Comparison of ENCODE assay signal across 7 cellular contexts in genomic region chr12:118059645-118060275, GRCh38. TPM values are rescaled to one million over a fixed set of nuclear protein-coding genes. Genes with fewer than 3 reads are reported as not detected.
DNase-seq lines count a peak whose midpoint lies in the region; ATAC-seq, FAIRE-seq and TF ChIP-seq lines count a peak whose summit lies in the region.

No MANE protein-coding gene starts in this region.

- H3K79me2 ChIP-seq in PC-9 (ENCODE audit: low read depth) (peaks cover 48% of the 10 kb centered on the region), trophoblast cell (ENCODE audit: control insufficient read depth, insufficient read depth, low read length, poor library complexity) (peaks cover 15% of the 10 kb centered on the region)

- H3K9ac ChIP-seq in trophoblast cell (ENCODE audit: low read length): no peak overlapping the region

- TF ChIP-seq CTCF in PC-9 (conservative IDR thresholded peaks at IDR 0.05) (no peak), epithelial cell of proximal tubule (conservative IDR thresholded peaks at IDR 0.05; ENCODE audit: low read depth, low read length) (no peak)

- FAIRE-seq in GM18507 (lab: Jason Lieb, UNC): peak; percentile 39

- H3K14ac ChIP-seq in trophoblast cell (ENCODE audit: low read length): peak overlapping the region; percentile 74

- DNase-seq in GM18507 (ENCODE audit: extremely low spot score, insufficient read length, low read depth) (no peak), PC-9 (no peak), epithelial cell of proximal tubule (ENCODE audit: low read depth) (no peak), trophoblast cell (peak in 1 of 2 donors; percentile 42)

- no peaks in the 10 kb centered on the region for H3K9me2 ChIP-seq in PC-9 (ENCODE audit: insufficient read depth)

- H3F3A ChIP-seq in PC-9 (ENCODE audit: insufficient read depth, low read depth): peaks cover 43% of the 10 kb centered on the region

- no peaks in the 10 kb centered on the region for H4K20me1 ChIP-seq in PC-9 (ENCODE audit: insufficient read depth)

- ATAC-seq in GM19324 (IDR thresholded peaks at IDR 0.05; ENCODE audit: low FRiP score, unreplicated experiment) (no peak), GM18502 (IDR thresholded peaks at IDR 0.05; ENCODE audit: poor library complexity, unreplicated experiment) (no peak), HG02798 (IDR thresholded peaks at IDR 0.05; ENCODE audit: poor library complexity, unreplicated experiment) (no peak)

- peak overlapping the region; percentile 21 for H2BK120ac ChIP-seq in trophoblast cell (ENCODE audit: insufficient read depth, low read length, poor library complexity)

- H3K4me1 ChIP-seq in PC-9 (replicated peaks; ENCODE audit: insufficient read depth) (peaks cover 41% of the 10 kb centered on the region), trophoblast cell (ENCODE audit: control insufficient read depth in 1 of 2, insufficient read depth in 2 of 2, low read length in 2 of 2) (peaks cover 6 to 13% of the 10 kb centered on the region in 2 experiments)

- peak overlapping the region; percentile 78; the same call in 1 of the 2 replicates for H3K4me3 ChIP-seq in PC-9
- peak overlapping the region; percentile 89 for H3K4me3 ChIP-seq in epithelial cell of proximal tubule (ENCODE audit: low read depth, low read length)
- no peak overlapping the region for H3K4me3 ChIP-seq in trophoblast cell (ENCODE audit: low read depth, low read length)

- H2BK12ac ChIP-seq in trophoblast cell (ENCODE audit: low read length): no peak overlapping the region

- intact Hi-C loops in PC-9 (cut with micrococcal nuclease; ENCODE audit: unreplicated experiment): loop anchor here (2.0 kb wide), 1 partner anchor 91 kb away; the partner anchor contains the start of gene KSR2

- H4K91ac ChIP-seq in trophoblast cell (ENCODE audit: low read depth, low read length): peak overlapping the region; percentile 82

- WGBS in trophoblast cell (ENCODE audit: extremely low coverage, insufficient coverage, insufficient read length): no CpG with 5 or more reads among the region's 8 CpGs

- CTCF ChIA-PET in PC-9 (lab: Charles Lee): interaction anchor here (0.5 to 0.7 kb wide), 3 partner anchors 33 to 1138 kb away, joined by 3 to 5 read pairs (median 3); no protein-coding TSS in a partner anchor

- H2BK5ac ChIP-seq in trophoblast cell (ENCODE audit: low read depth, low read length, poor library complexity): no peak overlapping the region

- no peak overlapping the region for H4K12ac ChIP-seq in trophoblast cell (ENCODE audit: low read depth, low read length)

- no peak overlapping the region for H3K23ac ChIP-seq in trophoblast cell (ENCODE audit: low read length)

- POLR2A ChIA-PET in PC-9 (lab: Charles Lee; ENCODE audit: unreplicated experiment): interaction anchor here (0.6 kb wide), 1 partner anchor 49 kb away, joined by 3 read pairs; no protein-coding TSS in a partner anchor

- H2AFZ ChIP-seq in PC-9 (no peak overlapping the region; the same call in 1 of the 2 replicates), trophoblast cell (ENCODE audit: insufficient read depth, low read length, poor library complexity) (no peak overlapping the region)

- peak overlapping the region; percentile 71 for H3K27ac ChIP-seq in PC-9
- H3K27ac ChIP-seq in trophoblast cell (ENCODE audit: low read depth, low read length): no peak overlapping the region

- H3K4me2 ChIP-seq in PC-9 (peak overlapping the region; percentile 92), trophoblast cell (ENCODE audit: low read length) (peak overlapping the region; percentile 70)

- BruUV-seq in PC-9 (replicated peaks; lab: Mats Ljungman, UMichigan): TSS peak; percentile 32

- peak overlapping the region; percentile 72 for H4K8ac ChIP-seq in trophoblast cell (ENCODE audit: low read depth, low read length)

- H3K27me3 ChIP-seq in PC-9 (ENCODE audit: insufficient read depth, low read depth) (no peaks in the 10 kb centered on the region), trophoblast cell (ENCODE audit: insufficient read depth, low read length) (no peaks in the 10 kb centered on the region)

- no peaks in the 10 kb centered on the region for H3K9me3 ChIP-seq in PC-9 (ENCODE audit: insufficient read depth, low read depth)
- H3K9me3 ChIP-seq in trophoblast cell (ENCODE audit: insufficient read depth, low read depth, low read length): no peaks in the 10 kb centered on the region

- peak overlapping the region; percentile 23 for H2AK5ac ChIP-seq in trophoblast cell (ENCODE audit: low read length)

- peaks cover 20% of the 10 kb centered on the region for H3K79me1 ChIP-seq in trophoblast cell (ENCODE audit: low read length)

- H3K4ac ChIP-seq in trophoblast cell (ENCODE audit: low read depth, low read length): peak overlapping the region; percentile 42

- H3K36me3 ChIP-seq in PC-9 (ENCODE audit: low read depth) (no peaks in the 10 kb centered on the region), trophoblast cell (ENCODE audit: control insufficient read depth in 1 of 2, insufficient read depth in 2 of 2, low read length in 2 of 2) (peaks cover 0 to 2% of the 10 kb centered on the region in 2 experiments)

- H3K18ac ChIP-seq in trophoblast cell (ENCODE audit: low read length): no peak overlapping the region

RNA-seq across cellular contexts. Expression of gene WSB2, which starts 1.2 kb away (rescaled TPM):
- total RNA-seq in PC-9 (2021) (44.2 and 46.2 TPM in 2 replicates), epithelial cell of proximal tubule (79.6 and 129 TPM in 2 replicates)
- polyA plus RNA-seq in trophoblast cell (2013): 52.8 and 53.8 TPM in 2 replicates

RNA-seq across cellular contexts. Expression of gene RFC5, which starts 43.3 kb away (rescaled TPM):
- 30.3 and 34.7 TPM in 2 replicates for total RNA-seq in PC-9 (2021)
- total RNA-seq in epithelial cell of proximal tubule: 31.0 and 62.1 TPM in 2 replicates
- polyA plus RNA-seq in trophoblast cell (2013): 20.0 and 22.8 TPM in 2 replicates

RNA-seq across cellular contexts. Expression of gene VSIG10, which starts 44.1 kb away (rescaled TPM):
- 45.7 and 49.1 TPM in 2 replicates for total RNA-seq in PC-9 (2021)
- 24.6 and 31.0 TPM in 2 replicates for total RNA-seq in epithelial cell of proximal tubule
- polyA plus RNA-seq in trophoblast cell (2013): 8.7 and 9.9 TPM in 2 replicates
